In the genomic region with DNA sequence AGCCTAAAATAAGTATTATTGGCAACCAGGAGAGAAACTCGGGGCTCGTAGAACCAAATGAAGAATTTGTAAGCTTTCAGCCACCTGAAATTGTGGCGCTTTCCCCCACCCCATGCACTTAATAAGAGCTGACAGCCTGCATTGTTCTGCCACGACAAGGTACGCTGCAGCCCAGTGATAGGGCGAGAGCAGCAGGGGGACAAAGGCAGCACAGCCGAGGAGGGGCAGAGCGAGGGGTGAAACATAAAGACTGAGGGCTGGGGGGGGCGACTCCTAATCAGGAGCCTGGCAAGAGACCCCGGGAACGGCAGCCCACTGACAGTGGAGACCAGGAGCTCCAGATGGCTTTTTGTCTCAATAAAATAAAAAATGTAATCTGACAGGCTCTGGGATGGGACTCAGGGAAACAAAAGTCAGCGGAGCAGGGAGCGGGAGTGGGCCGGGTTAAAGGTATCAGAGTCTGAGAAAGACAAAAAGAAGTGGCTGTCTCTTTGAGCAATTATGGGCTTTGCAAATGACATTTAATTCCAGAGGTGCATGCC, we compare ENCODE assay signal across 25 cellular contexts. TPM values are rescaled to one million over a fixed set of nuclear protein-coding genes. Genes with fewer than 3 reads are reported as not detected.
DNase-seq lines count a peak whose midpoint lies in the region; ATAC-seq and TF ChIP-seq lines count a peak whose summit lies in the region.
"Had no signal": no experiment of that assay in that cellular context is flagged by ENCODE, and none has a peak within 500 bp of the region (broad histone marks: within the 10 kb centered on the region; RNA-seq: fewer than 3 reads in every experiment).

No MANE protein-coding gene starts in this region.

- WGBS in endodermal cell (ENCODE audit: insufficient coverage in 1 of 2, insufficient read length in 1 of 2), 2 experiments: 40% methylated on average over 7 to 14 of the region's 14 CpGs
- WGBS in neuronal stem cell (ENCODE audit: extremely low coverage in 2 of 2, insufficient read length in 2 of 2, insufficient replicate concordance in 1 of 2), 2 donors: no CpG with 5 or more reads among the region's 14 CpGs
- WGBS in lower leg skin, 2 donors: 58 to 65% methylated on average over 14 of the region's 14 CpGs
- 49 to 67% methylated on average over 13 to 14 of the region's 14 CpGs for WGBS in esophagus squamous epithelium, 2 donors

- TF ChIP-seq CTCF in endodermal cell (conservative IDR thresholded peaks at IDR 0.05): no peak
- no peak for TF ChIP-seq CTCF in lower leg skin (IDR thresholded peaks at IDR 0.05)
- TF ChIP-seq CTCF in natural killer cell (IDR thresholded peaks at IDR 0.05): no peak
- TF ChIP-seq CTCF in esophagus squamous epithelium (IDR thresholded peaks at IDR 0.05): no peak

- no peak overlapping the region for H3K4ac ChIP-seq in neuronal stem cell (ENCODE audit: low read length)

- H3K18ac ChIP-seq in neuronal stem cell (ENCODE audit: low read length): no peak overlapping the region

- H3K23ac ChIP-seq in neuronal stem cell (ENCODE audit: low read depth, low read length, poor library complexity): no peak overlapping the region

- ATAC-seq in natural killer cell: no peak
- ATAC-seq: activated T-helper 17 cell treated with anti-CD3 and anti-CD28 coated beads, Interleukin-2, amount 50 U/mL, for 72 hours; gastroesophageal sphincter had no signal

- H3K4me3 ChIP-seq in HUES48 (ENCODE audit: low read depth, low read length): 0 out of 2 replicates have a peak overlapping the region, but pooled peaks have one; percentile 8
- H3K4me3 ChIP-seq in endodermal cell (ENCODE audit: low read length): no peak overlapping the region
- H3K4me3 ChIP-seq in neuronal stem cell (ENCODE audit: low read length in 2 of 2): peak overlapping the region in 1 of 2 donors; percentile 3
- H3K4me3 ChIP-seq in lower leg skin (ENCODE audit: low read depth, poor library complexity, severe bottlenecking): no peak overlapping the region
- no peak overlapping the region for H3K4me3 ChIP-seq in esophagus squamous epithelium
- H3K4me3 ChIP-seq: esophagus muscularis mucosa, gastroesophageal sphincter, MG63 had no signal

- H3K4me1 Mint-ChIP-seq in endodermal cell (peaks cover 34% of the 10 kb centered on the region), natural killer cell (no peaks in the 10 kb centered on the region)
- H3K4me1 Mint-ChIP-seq: activated naive CD8-positive, alpha-beta T cell treated with anti-CD3 and anti-CD28 coated beads for 36 hours; activated T-helper 17 cell treated with anti-CD3 and anti-CD28 coated beads, Interleukin-2, amount 50 U/mL, for 72 hours; memory B cell; naive B cell had no signal

- no peak overlapping the region for H2BK15ac ChIP-seq in neuronal stem cell (ENCODE audit: low read length)

- no peak overlapping the region for H4K8ac ChIP-seq in neuronal stem cell (ENCODE audit: low read depth, low read length)

- H3K9ac ChIP-seq in HUES48 (ENCODE audit: low read depth, low read length) (no peak overlapping the region), endodermal cell (ENCODE audit: extremely low read depth, low read length, poor library complexity, severe bottlenecking) (no peak overlapping the region), neuronal stem cell (ENCODE audit: low read depth, low read length, poor library complexity) (no peak overlapping the region)
- H3K9ac ChIP-seq: parathyroid adenoma had no signal

- no peak for TF ChIP-seq POLR2A in lower leg skin (IDR thresholded peaks at IDR 0.05)
- TF ChIP-seq POLR2A in esophagus squamous epithelium (IDR thresholded peaks at IDR 0.05): no peak

- no peaks in the 10 kb centered on the region for H3K27me3 ChIP-seq in HUES48 (ENCODE audit: control insufficient read depth, insufficient read depth, low read length)
- H3K27me3 ChIP-seq in endodermal cell (ENCODE audit: control insufficient read depth, insufficient read depth, low read length, poor library complexity, severe bottlenecking): peaks cover 17% of the 10 kb centered on the region
- no peaks in the 10 kb centered on the region for H3K27me3 ChIP-seq in neuronal stem cell (ENCODE audit: control insufficient read depth in 3 of 3, insufficient read depth in 3 of 3, low read depth in 1 of 3, low read length in 3 of 3)
- peaks cover 0 to 22% (median 0%) of the 10 kb centered on the region in 4 donors for H3K27me3 ChIP-seq in esophagus squamous epithelium
- H3K27me3 ChIP-seq: esophagus muscularis mucosa, gastroesophageal sphincter, MG63 had no signal

- no peak overlapping the region for H2AK5ac ChIP-seq in neuronal stem cell (ENCODE audit: low read depth, low read length)

- H3K9me3 Mint-ChIP-seq in endodermal cell (no peaks in the 10 kb centered on the region), natural killer cell (no peaks in the 10 kb centered on the region)
- H3K9me3 Mint-ChIP-seq: activated naive CD8-positive, alpha-beta T cell treated with anti-CD3 and anti-CD28 coated beads for 36 hours; activated T-helper 17 cell treated with anti-CD3 and anti-CD28 coated beads, Interleukin-2, amount 50 U/mL, for 72 hours; memory B cell; naive B cell; T-helper 2 cell treated with Interferon-gamma antibody and Interleukin-4, amounts not matched to agents 5 μg/mL and 100 μg/mL, for 36 hours had no signal

- H3K36me3 Mint-ChIP-seq in endodermal cell (ENCODE audit: low read depth): no peaks in the 10 kb centered on the region
- H3K36me3 Mint-ChIP-seq in natural killer cell: no peaks in the 10 kb centered on the region
- H3K36me3 Mint-ChIP-seq: activated naive CD8-positive, alpha-beta T cell treated with anti-CD3 and anti-CD28 coated beads for 36 hours; memory B cell; naive B cell had no signal

- no peak overlapping the region for H2BK5ac ChIP-seq in neuronal stem cell (ENCODE audit: low read length)

- peak overlapping the region; percentile 42 for H3K4me2 ChIP-seq in neuronal stem cell (ENCODE audit: insufficient read depth, low read length, poor library complexity, severe bottlenecking)

- no peak overlapping the region for H4K91ac ChIP-seq in neuronal stem cell (ENCODE audit: low read depth, low read length, poor library complexity)

- peak overlapping the region; percentile 44 for H2AFZ ChIP-seq in neuronal stem cell (ENCODE audit: low read length)
- H2AFZ ChIP-seq: parathyroid adenoma had no signal

- DNase-seq in NCI-H2227 treated with DMSO at 0.1 percent for 48 hours (lab: John Stamatoyannopoulos, UW) (peak; percentile 12), endodermal cell (peak; percentile 72), neuronal stem cell (ENCODE audit: low spot score) (peak; percentile 57), lower leg skin (ENCODE audit: low spot score in 2 of 2) (no peak), natural killer cell (no peak), esophagus squamous epithelium (lab: John Stamatoyannopoulos, UW) (no peak)
- DNase-seq: activated CD8-positive, alpha-beta memory T cell treated with anti-CD3 and anti-CD28 coated beads, Interleukin-2, amount 50 U/mL, for 4 hours; activated naive CD8-positive, alpha-beta T cell treated with anti-CD3 and anti-CD28 coated beads for 36 hours; DMS 273 treated with DMSO at 0.1 percent for 48 hours; effector CD4-positive, alpha-beta T cell; MG63; naive B cell; NCI-H187; substantia nigra had no signal

- H3K36me3 ChIP-seq in HUES48 (ENCODE audit: control insufficient read depth, insufficient read depth, low read length): no peaks in the 10 kb centered on the region
- no peaks in the 10 kb centered on the region for H3K36me3 ChIP-seq in endodermal cell (ENCODE audit: control insufficient read depth, insufficient read depth, low read length)
- H3K36me3 ChIP-seq in neuronal stem cell (replicated peaks in 1 of 2; ENCODE audit: control insufficient read depth in 2 of 2, insufficient read depth in 2 of 2, low read length in 2 of 2): no peaks in the 10 kb centered on the region
- H3K36me3 ChIP-seq in esophagus squamous epithelium: no peaks in the 10 kb centered on the region
- H3K36me3 ChIP-seq: esophagus muscularis mucosa, gastroesophageal sphincter, MG63 had no signal

- H3K4me3 Mint-ChIP-seq in endodermal cell (no peak overlapping the region), natural killer cell (no peak overlapping the region)
- H3K4me3 Mint-ChIP-seq: activated naive CD8-positive, alpha-beta T cell treated with anti-CD3 and anti-CD28 coated beads for 36 hours; activated T-helper 17 cell treated with anti-CD3 and anti-CD28 coated beads, Interleukin-2, amount 50 U/mL, for 72 hours; memory B cell; naive B cell; T-helper 2 cell treated with Interferon-gamma antibody and Interleukin-4, amounts not matched to agents 5 μg/mL and 100 μg/mL, for 36 hours had no signal

- H3K79me1 ChIP-seq in neuronal stem cell (ENCODE audit: low read depth, low read length): no peaks in the 10 kb centered on the region

- H3K27me3 Mint-ChIP-seq in endodermal cell (ENCODE audit: insufficient read depth): peaks cover 56% of the 10 kb centered on the region
- H3K27me3 Mint-ChIP-seq in natural killer cell (ENCODE audit: low read depth in 2 of 2): peaks cover 7 to 24% of the 10 kb centered on the region in 2 donors
- H3K27me3 Mint-ChIP-seq: activated naive CD8-positive, alpha-beta T cell treated with anti-CD3 and anti-CD28 coated beads for 36 hours had no signal

- H2BK120ac ChIP-seq in neuronal stem cell (ENCODE audit: low read depth, low read length): no peak overlapping the region

- no peaks in the 10 kb centered on the region for H3K9me3 ChIP-seq in HUES48 (ENCODE audit: control insufficient read depth, insufficient read depth, low read length)
- H3K9me3 ChIP-seq in endodermal cell (ENCODE audit: control insufficient read depth, low read length): no peaks in the 10 kb centered on the region
- H3K9me3 ChIP-seq in neuronal stem cell (replicated peaks in 1 of 2; ENCODE audit: control insufficient read depth in 2 of 2, insufficient read depth in 1 of 2, low read depth in 1 of 2, low read length in 2 of 2): no peaks in the 10 kb centered on the region
- no peaks in the 10 kb centered on the region for H3K9me3 ChIP-seq in esophagus squamous epithelium
- H3K9me3 ChIP-seq: esophagus muscularis mucosa, gastroesophageal sphincter, MG63 had no signal

- H3K4me1 ChIP-seq in HUES48 (ENCODE audit: control insufficient read depth, insufficient read depth, low read length) (peaks cover 20% of the 10 kb centered on the region), endodermal cell (ENCODE audit: control insufficient read depth, insufficient read depth, low read length) (peaks cover 27% of the 10 kb centered on the region), neuronal stem cell (ENCODE audit: control insufficient read depth in 2 of 2, insufficient read depth in 1 of 2, low read depth in 1 of 2, low read length in 2 of 2) (peaks cover 19 to 41% of the 10 kb centered on the region in 2 donors), esophagus squamous epithelium (no peaks in the 10 kb centered on the region)
- H3K4me1 ChIP-seq: parathyroid adenoma had no signal

- no peak overlapping the region for H3K14ac ChIP-seq in neuronal stem cell (ENCODE audit: low read length)

- intact Hi-C loops in lower leg skin (cut with DNase I; ENCODE audit: low total_unique reads): no loop called here
- intact Hi-C loops in natural killer cell (cut with micrococcal nuclease): no loop called here
- intact Hi-C loops in esophagus squamous epithelium (cut with DNase I): no loop called here

- H2BK12ac ChIP-seq in neuronal stem cell (ENCODE audit: low read length): no peak overlapping the region

- H3K27ac Mint-ChIP-seq in endodermal cell (peak overlapping the region; percentile 52), natural killer cell (no peak overlapping the region)
- H3K27ac Mint-ChIP-seq: activated naive CD8-positive, alpha-beta T cell treated with anti-CD3 and anti-CD28 coated beads for 36 hours; activated T-helper 17 cell treated with anti-CD3 and anti-CD28 coated beads, Interleukin-2, amount 50 U/mL, for 72 hours; memory B cell; naive B cell; T-helper 2 cell treated with Interferon-gamma antibody and Interleukin-4, amounts not matched to agents 5 μg/mL and 100 μg/mL, for 36 hours had no signal

- H3K27ac ChIP-seq in HUES48 (ENCODE audit: low read depth, low read length): no peak overlapping the region
- peak overlapping the region; percentile 92 for H3K27ac ChIP-seq in endodermal cell (ENCODE audit: low read depth, low read length)
- no peak overlapping the region for H3K27ac ChIP-seq in neuronal stem cell (replicated peaks; ENCODE audit: low read length)
- no peak overlapping the region for H3K27ac ChIP-seq in esophagus squamous epithelium
- H3K27ac ChIP-seq: esophagus muscularis mucosa, gastroesophageal sphincter, parathyroid adenoma had no signal

RNA-seq across cellular contexts. Expression of a gene that starts 17.3 kb away (rescaled TPM):
- under 1 TPM in 1 of 2 donors, not detected in 1; 0.33 TPM for total RNA-seq in endodermal cell
- polyA plus RNA-seq in endodermal cell (2013, experiment 1 of 2): not detected
- not detected for polyA plus RNA-seq in endodermal cell (2013, experiment 2 of 2)
- polyA plus RNA-seq in neuronal stem cell (2013, experiment 1 of 2): not detected
- polyA plus RNA-seq in neuronal stem cell (2013, experiment 2 of 2): not detected
- total RNA-seq in lower leg skin: not detected
- total RNA-seq in natural killer cell: not detected
- not detected for total RNA-seq in esophagus squamous epithelium
- total RNA-seq: activated naive CD8-positive, alpha-beta T cell treated with anti-CD3 and anti-CD28 coated beads for 36 hours; activated T-helper 17 cell treated with anti-CD3 and anti-CD28 coated beads, Interleukin-2, amount 50 U/mL, for 72 hours; cerebellum; esophagus muscularis mucosa; gastroesophageal sphincter; H4; NCI-H460; SK-MEL-5 had no signal

Comparison
In these comparisons a context has a peak if more than half of its experiments do, and no peak if none do; other contexts are left out.
1. DNase-seq: peak in NCI-H2227 treated with DMSO at 0.1 percent for 48 hours (single experiment), endodermal cell (single experiment) and neuronal stem cell (single experiment); none in lower leg skin (0 of 2), natural killer cell (single experiment) and esophagus squamous epithelium (single experiment).